ENCODE assay signal across 9 cellular contexts in the genomic region with DNA sequence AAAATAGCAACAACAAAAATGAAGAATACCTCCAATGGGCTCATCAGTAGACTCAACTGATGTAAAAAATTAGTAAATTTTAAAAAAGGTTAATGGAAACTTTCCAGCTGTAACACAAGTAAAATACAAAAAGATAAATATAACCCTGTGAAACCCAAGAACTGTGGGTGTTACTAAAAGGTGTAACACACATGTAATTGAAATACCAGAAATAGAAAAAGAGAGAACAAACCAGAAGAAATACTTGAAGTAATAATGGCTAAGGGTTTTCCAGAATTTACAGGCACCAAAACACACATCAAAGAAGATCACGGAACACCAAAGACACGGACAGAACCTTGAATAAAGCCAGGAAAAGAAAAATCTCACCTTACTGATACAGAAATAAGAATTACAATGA.
"Had no signal": no experiment of that assay in that cellular context is flagged by ENCODE, and none has a peak within 500 bp of the region (broad histone marks: within the 10 kb centered on the region; RNA-seq: fewer than 3 reads in every experiment).

No MANE protein-coding gene starts in this region.

- DNase-seq: IMR-90, KBM-7, KG1 had no signal

- H3K4me2 ChIP-seq: KMS-11 had no signal

- ATAC-seq: K562 had no signal

- H3K4me3 ChIP-seq: K562 had no signal

- H3K4me1 Mint-ChIP-seq: IgD-negative memory B cell had no signal

- H3K36me3 Mint-ChIP-seq: IgD-negative memory B cell had no signal

- H3K9ac ChIP-seq: KMS-11 had no signal

- H3K4me3 Mint-ChIP-seq: IgD-negative memory B cell had no signal

- FAIRE-seq: HepG2, HTR-8/SVneo had no signal

- H3K27ac Mint-ChIP-seq: IgD-negative memory B cell had no signal

- H3K27ac ChIP-seq: HL-60, KMS-11 had no signal
